In genomic region chr17:18956021-18956420, GRCh38 we compare ENCODE assay signal across 13 cellular contexts. TPM values are rescaled to one million over a fixed set of nuclear protein-coding genes. Genes with fewer than 3 reads are reported as not detected.
"Had no signal": no experiment of that assay in that cellular context is flagged by ENCODE, and none has a peak within 500 bp of the region (broad histone marks: within the 10 kb centered on the region; RNA-seq: fewer than 3 reads in every experiment).

No MANE protein-coding gene starts in this region.

RNA-seq across cellular contexts. Expression of gene SLC5A10, which starts 4.1 kb away (rescaled TPM):
- total RNA-seq: left lobe of liver, left ventricle myocardium superior, lung microvascular endothelial cell, mesenteric fat pad, myocyte, occipital lobe, osteocyte, posterior vena cava, psoas muscle, sigmoid colon, thoracic aorta, upper lobe of right lung had no signal
- polyA plus RNA-seq: keratinocyte had no signal
